1 cellular context compared by ENCODE assay signal in genomic region chr1:147600119-147601111, GRCh38.
TF ChIP-seq lines count a peak whose summit lies in the region.

No MANE protein-coding gene starts in this region.

TF ChIP-seq in H1, 55 proteins besides CTCF, POLR2A, EP300 and RAD21 (continued from another document):
- TF ChIP-seq PHF8 (conservative IDR thresholded peaks at IDR 0.05; ENCODE audit: low read depth, low read length), result peak; percentile 53; the same call in 1 of the 2 replicates
